1 cellular context compared by ENCODE assay signal in the genomic region with DNA sequence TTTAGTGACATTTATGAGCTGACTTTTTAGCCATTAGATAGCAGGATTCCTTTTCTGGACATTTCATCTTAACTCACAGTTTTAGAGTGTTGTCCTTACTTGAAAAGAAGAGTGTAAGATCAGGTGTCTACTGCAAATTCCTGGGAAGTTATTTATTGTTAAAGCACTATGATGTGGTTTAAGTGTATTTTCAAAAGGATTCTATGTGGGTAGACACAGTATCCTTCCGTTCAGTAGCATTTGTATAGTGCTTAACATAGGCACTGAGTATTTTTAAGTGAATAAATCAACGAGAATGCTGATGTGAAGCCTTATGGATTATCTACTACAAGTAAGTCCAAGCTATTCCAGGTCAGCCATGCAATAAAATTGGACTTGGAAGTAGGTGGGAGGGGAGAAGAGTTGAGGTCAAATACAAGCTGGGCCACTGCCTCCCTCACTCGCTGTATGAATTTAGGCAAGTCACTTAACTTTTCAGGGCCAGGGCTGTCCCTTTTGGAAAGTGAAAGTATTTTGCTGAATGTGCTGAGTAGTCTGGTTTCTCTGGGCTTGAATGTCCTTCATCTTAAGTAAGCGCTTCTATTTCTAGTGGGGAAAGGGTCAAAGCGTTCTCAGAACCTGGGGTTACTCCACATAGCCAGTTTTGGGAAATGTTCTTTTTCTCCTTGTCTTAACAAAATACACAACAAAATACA.
TF ChIP-seq lines count a peak whose summit lies in the region.

No MANE protein-coding gene starts in this region.

TF ChIP-seq in K562, 482 proteins besides CTCF, POLR2A, EP300 and RAD21 (continued from another document):
- TF ChIP-seq, protein P1, sequence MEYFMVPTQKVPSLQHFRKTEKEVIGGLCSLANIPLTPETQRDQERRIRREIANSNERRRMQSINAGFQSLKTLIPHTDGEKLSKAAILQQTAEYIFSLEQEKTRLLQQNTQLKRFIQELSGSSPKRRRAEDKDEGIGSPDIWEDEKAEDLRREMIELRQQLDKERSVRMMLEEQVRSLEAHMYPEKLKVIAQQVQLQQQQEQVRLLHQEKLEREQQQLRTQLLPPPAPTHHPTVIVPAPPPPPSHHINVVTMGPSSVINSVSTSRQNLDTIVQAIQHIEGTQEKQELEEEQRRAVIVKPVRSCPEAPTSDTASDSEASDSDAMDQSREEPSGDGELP (CRISPR knock-in tag; IDR thresholded peaks at IDR 0.05; ENCODE audit: borderline replicate concordance) = no peak
- TF ChIP-seq DNMT1 (IDR thresholded peaks at IDR 0.05) (no peak), RBFOX2 (IDR thresholded peaks at IDR 0.05; ENCODE audit: low read depth, low read length) (no peak), PRMT5 (CRISPR knock-in tag; IDR thresholded peaks at IDR 0.05) (no peak), SPI1 (IDR thresholded peaks at IDR 0.05; ENCODE audit: borderline replicate concordance, low read depth, low read length) (no peak)
- TF ChIP-seq, protein P2, sequence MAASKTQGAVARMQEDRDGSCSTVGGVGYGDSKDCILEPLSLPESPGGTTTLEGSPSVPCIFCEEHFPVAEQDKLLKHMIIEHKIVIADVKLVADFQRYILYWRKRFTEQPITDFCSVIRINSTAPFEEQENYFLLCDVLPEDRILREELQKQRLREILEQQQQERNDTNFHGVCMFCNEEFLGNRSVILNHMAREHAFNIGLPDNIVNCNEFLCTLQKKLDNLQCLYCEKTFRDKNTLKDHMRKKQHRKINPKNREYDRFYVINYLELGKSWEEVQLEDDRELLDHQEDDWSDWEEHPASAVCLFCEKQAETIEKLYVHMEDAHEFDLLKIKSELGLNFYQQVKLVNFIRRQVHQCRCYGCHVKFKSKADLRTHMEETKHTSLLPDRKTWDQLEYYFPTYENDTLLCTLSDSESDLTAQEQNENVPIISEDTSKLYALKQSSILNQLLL (CRISPR knock-in tag; IDR thresholded peaks at IDR 0.05; ENCODE audit: borderline replicate concordance) = no peak
- TF ChIP-seq, protein P3, sequence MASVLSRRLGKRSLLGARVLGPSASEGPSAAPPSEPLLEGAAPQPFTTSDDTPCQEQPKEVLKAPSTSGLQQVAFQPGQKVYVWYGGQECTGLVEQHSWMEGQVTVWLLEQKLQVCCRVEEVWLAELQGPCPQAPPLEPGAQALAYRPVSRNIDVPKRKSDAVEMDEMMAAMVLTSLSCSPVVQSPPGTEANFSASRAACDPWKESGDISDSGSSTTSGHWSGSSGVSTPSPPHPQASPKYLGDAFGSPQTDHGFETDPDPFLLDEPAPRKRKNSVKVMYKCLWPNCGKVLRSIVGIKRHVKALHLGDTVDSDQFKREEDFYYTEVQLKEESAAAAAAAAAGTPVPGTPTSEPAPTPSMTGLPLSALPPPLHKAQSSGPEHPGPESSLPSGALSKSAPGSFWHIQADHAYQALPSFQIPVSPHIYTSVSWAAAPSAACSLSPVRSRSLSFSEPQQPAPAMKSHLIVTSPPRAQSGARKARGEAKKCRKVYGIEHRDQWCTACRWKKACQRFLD (CRISPR knock-in tag; IDR thresholded peaks at IDR 0.05) = no peak
